Comparison of ENCODE assay signal across 8 cellular contexts in genomic region chr2:24382363-24383021, GRCh38. TPM values are rescaled to one million over a fixed set of nuclear protein-coding genes. Genes with fewer than 3 reads are reported as not detected.
DNase-seq lines count a peak whose midpoint lies in the region; ATAC-seq and TF ChIP-seq lines count a peak whose summit lies in the region.

No MANE protein-coding gene starts in this region.

- TF ChIP-seq CTCF in DOHH2 (IDR thresholded peaks at IDR 0.05; ENCODE audit: low read depth, low read length, poor library complexity, severe bottlenecking): peak; percentile 59
- peak; percentile 85 for TF ChIP-seq CTCF in endodermal cell (conservative IDR thresholded peaks at IDR 0.05)
- TF ChIP-seq CTCF in mucosa of descending colon (IDR thresholded peaks at IDR 0.05): peak; percentile 74

- no peaks in the 10 kb centered on the region for H3K36me3 Mint-ChIP-seq in activated CD8-positive, alpha-beta T cell treated with anti-CD3 and anti-CD28 coated beads, Interleukin-2, amount 10 ng/mL, durations not matched to agents 7 days and 5 days (ENCODE audit: low read depth)
- H3K36me3 Mint-ChIP-seq in endodermal cell (ENCODE audit: low read depth): no peaks in the 10 kb centered on the region

- H3K27me3 ChIP-seq in DOHH2 (ENCODE audit: control insufficient read depth, low read length): no peaks in the 10 kb centered on the region
- H3K27me3 ChIP-seq in endodermal cell (ENCODE audit: control insufficient read depth, insufficient read depth, low read length, poor library complexity, severe bottlenecking): no peaks in the 10 kb centered on the region

- no peak overlapping the region for H3K9ac ChIP-seq in endodermal cell (ENCODE audit: extremely low read depth, low read length, poor library complexity, severe bottlenecking)

- intact Hi-C loops in mucosa of descending colon (cut with DNase I, micrococcal nuclease): no loop called here

- H3K27ac Mint-ChIP-seq in activated CD8-positive, alpha-beta T cell treated with anti-CD3 and anti-CD28 coated beads, Interleukin-2, amount 10 ng/mL, durations not matched to agents 7 days and 5 days: no peak overlapping the region
- H3K27ac Mint-ChIP-seq in endodermal cell: no peak overlapping the region

- no peaks in the 10 kb centered on the region for H3K4me1 Mint-ChIP-seq in activated CD8-positive, alpha-beta T cell treated with anti-CD3 and anti-CD28 coated beads, Interleukin-2, amount 10 ng/mL, durations not matched to agents 7 days and 5 days (ENCODE audit: low read depth)
- H3K4me1 Mint-ChIP-seq in endodermal cell: peaks cover 6% of the 10 kb centered on the region

- peak; percentile 80 for ATAC-seq in HG03354 (IDR thresholded peaks at IDR 0.05; ENCODE audit: poor library complexity, severe bottlenecking, unreplicated experiment)
- peak; percentile 71 for ATAC-seq in activated CD8-positive, alpha-beta T cell treated with anti-CD3 and anti-CD28 coated beads, Interleukin-2, amount 10 ng/mL, durations not matched to agents 7 days and 5 days
- peak; percentile 89 for ATAC-seq in mucosa of descending colon
- no peak for ATAC-seq in HG02798 (IDR thresholded peaks at IDR 0.05; ENCODE audit: poor library complexity, unreplicated experiment)

- no peaks in the 10 kb centered on the region for H4K20me1 ChIP-seq in DOHH2 (ENCODE audit: control insufficient read depth, insufficient read depth, low read depth, low read length)

- H3F3A ChIP-seq in DOHH2 (ENCODE audit: control insufficient read depth, insufficient read depth): 0 out of 2 replicates have a peak, but pooled peaks cover 2% of the 10 kb centered on the region

- 37 to 65% methylated on average over 4 to 10 of the region's 10 CpGs for WGBS in endodermal cell (ENCODE audit: insufficient coverage in 1 of 2, insufficient read length in 1 of 2), 2 experiments

- H3K9me2 ChIP-seq in DOHH2 (replicated peaks; ENCODE audit: control insufficient read depth, low read length): no peaks in the 10 kb centered on the region

- H3K36me3 ChIP-seq in DOHH2 (ENCODE audit: control insufficient read depth, low read length) (no peaks in the 10 kb centered on the region), endodermal cell (ENCODE audit: control insufficient read depth, insufficient read depth, low read length) (no peaks in the 10 kb centered on the region), mucosa of descending colon (ENCODE audit: low read depth) (no peaks in the 10 kb centered on the region)

- H3K9me3 Mint-ChIP-seq in activated CD8-positive, alpha-beta T cell treated with anti-CD3 and anti-CD28 coated beads, Interleukin-2, amount 10 ng/mL, durations not matched to agents 7 days and 5 days (ENCODE audit: insufficient read depth): no peaks in the 10 kb centered on the region
- H3K9me3 Mint-ChIP-seq in endodermal cell: no peaks in the 10 kb centered on the region

- H3K4me2 ChIP-seq in DOHH2 (ENCODE audit: low read length): peak overlapping the region; percentile 28

- no peaks in the 10 kb centered on the region for H3K79me2 ChIP-seq in DOHH2 (ENCODE audit: control insufficient read depth, low read length)

- POLR2A ChIA-PET in activated CD8-positive, alpha-beta T cell treated with anti-CD3 and anti-CD28 coated beads, Interleukin-2, amount 10 ng/mL, durations not matched to agents 7 days and 5 days (lab: Charles Lee): no interaction called here

- H3K4me1 ChIP-seq in DOHH2 (ENCODE audit: control insufficient read depth, low read length) (peaks cover 7% of the 10 kb centered on the region), endodermal cell (ENCODE audit: control insufficient read depth, insufficient read depth, low read length) (peaks cover 4% of the 10 kb centered on the region), mucosa of descending colon (ENCODE audit: low read depth) (no peaks in the 10 kb centered on the region)

- H3K4me3 ChIP-seq in DOHH2 (ENCODE audit: low read length) (no peak overlapping the region), endodermal cell (ENCODE audit: low read length) (no peak overlapping the region), mucosa of descending colon (no peak overlapping the region)

- CTCF ChIA-PET in activated CD8-positive, alpha-beta T cell treated with anti-CD3 and anti-CD28 coated beads, Interleukin-2, amount 10 ng/mL, durations not matched to agents 7 days and 5 days (lab: Charles Lee): no interaction called here

- H3K27me3 Mint-ChIP-seq in activated CD8-positive, alpha-beta T cell treated with anti-CD3 and anti-CD28 coated beads, Interleukin-2, amount 10 ng/mL, durations not matched to agents 7 days and 5 days (ENCODE audit: low read depth): no peaks in the 10 kb centered on the region
- H3K27me3 Mint-ChIP-seq in endodermal cell (ENCODE audit: insufficient read depth): no peaks in the 10 kb centered on the region

- DNase-seq in NCI-H82 (lab: John Stamatoyannopoulos, UW) (peak; percentile 91), endodermal cell (peak; percentile 89), mucosa of descending colon (peak in 2 of 3 donors; percentile 58 to 70)
- peak; percentile 55 for DNase-seq in activated CD8-positive, alpha-beta T cell treated with anti-CD3 and anti-CD28 coated beads, Interleukin-2, amount 10 ng/mL, durations not matched to agents 7 days and 5 days
- peak; percentile 20 to 81 (median 47) for DNase-seq in stimulated activated naive CD4-positive, alpha-beta T cell (lab: John Stamatoyannopoulos, UW)

- H3K4me3 Mint-ChIP-seq in activated CD8-positive, alpha-beta T cell treated with anti-CD3 and anti-CD28 coated beads, Interleukin-2, amount 10 ng/mL, durations not matched to agents 7 days and 5 days: no peak overlapping the region
- H3K4me3 Mint-ChIP-seq in endodermal cell: no peak overlapping the region

- no peaks in the 10 kb centered on the region for H3K9me3 ChIP-seq in DOHH2 (ENCODE audit: control insufficient read depth, insufficient read depth, low read length)
- no peaks in the 10 kb centered on the region for H3K9me3 ChIP-seq in endodermal cell (ENCODE audit: control insufficient read depth, low read length)
- H3K9me3 ChIP-seq in mucosa of descending colon: no peaks in the 10 kb centered on the region

- H3K27ac ChIP-seq in DOHH2 (ENCODE audit: low read depth, low read length) (no peak overlapping the region), endodermal cell (ENCODE audit: low read depth, low read length) (no peak overlapping the region)

RNA-seq across cellular contexts. Expression of gene ITSN2, which starts 22.2 kb away (rescaled TPM):
- total RNA-seq in activated CD8-positive, alpha-beta T cell treated with anti-CD3 and anti-CD28 coated beads, Interleukin-2, amount 10 ng/mL, durations not matched to agents 7 days and 5 days: 10 to 100 TPM; 69.7 to 71.2 TPM
- total RNA-seq in endodermal cell (10 to 100 TPM; 12.6 to 16.8 TPM), mucosa of descending colon (10 to 100 TPM; 48.4 to 82.8 (median 54.0) TPM)
- 7.1 TPM for polyA plus RNA-seq in endodermal cell (2013, experiment 1 of 2)
- 6.7 TPM for polyA plus RNA-seq in endodermal cell (2013, experiment 2 of 2)
